ENCODE assay signal across 8 cellular contexts in genomic region chr21:17848228-17848627, GRCh38. TPM values are rescaled to one million over a fixed set of nuclear protein-coding genes. Genes with fewer than 3 reads are reported as not detected.
DNase-seq lines count a peak whose midpoint lies in the region; ATAC-seq and TF ChIP-seq lines count a peak whose summit lies in the region.

No MANE protein-coding gene starts in this region.

- TF ChIP-seq POLR2A in adrenal gland (IDR thresholded peaks at IDR 0.05), result no peak

- POLR2A ChIA-PET in AG04449 (lab: Yijun Ruan, JAX), result interaction anchor here (1.0 kb wide), 1 partner anchor 30 kb away, joined by 6 read pairs; no protein-coding TSS in a partner anchor

- ATAC-seq in GM19328 (IDR thresholded peaks at IDR 0.05; ENCODE audit: unreplicated experiment), result peak; percentile 90
- ATAC-seq in HG03108 (IDR thresholded peaks at IDR 0.05; ENCODE audit: unreplicated experiment), result peak; percentile 86

- H3K27ac ChIP-seq in adrenal gland, result no peak overlapping the region

- no peaks in the 10 kb centered on the region for H3K9me3 ChIP-seq in adrenal gland (replicated peaks in 1 of 3)

- peak; percentile 63 for DNase-seq in AG04449 (ENCODE audit: low read depth, low spot score)
- peak in 4 of 7 donors; percentile 4 to 34 (median 24) for DNase-seq in adrenal gland
- DNase-seq in non-pigmented ciliary epithelial cell (ENCODE audit: low read depth), result peak; percentile 93
- DNase-seq in NCI-H2029 treated with DMSO at 0.1 percent for 48 hours (lab: John Stamatoyannopoulos, UW), result no peak
- no peak for DNase-seq in AML-193 (lab: John Stamatoyannopoulos, UW)
- no peak for DNase-seq in HuH-7.5 (ENCODE audit: low spot score)

- H3K27me3 ChIP-seq in adrenal gland, result no peaks in the 10 kb centered on the region

- TF ChIP-seq CTCF in AG04449 (IDR thresholded peaks at IDR 0.05; ENCODE audit: insufficient read depth, low read length, missing control alignments) (no peak), adrenal gland (IDR thresholded peaks at IDR 0.05) (no peak)

- intact Hi-C loops in adrenal gland (cut with DNase I), result no loop called here

- H3K4me3 ChIP-seq in AG04449 (ENCODE audit: low read depth, low read length), result no peak overlapping the region
- H3K4me3 ChIP-seq in adrenal gland, result no peak overlapping the region

- H3K36me3 ChIP-seq in adrenal gland (replicated peaks in 1 of 2), result no peaks in the 10 kb centered on the region

- H3K4me1 ChIP-seq in adrenal gland (replicated peaks in 1 of 2), result no peaks in the 10 kb centered on the region

- 42 to 62% (median 48%) methylated on average over 3 of the region's 3 CpGs for WGBS in adrenal gland, 4 donors

- CTCF ChIA-PET in AG04449 (lab: Yijun Ruan, JAX), result interaction anchor here (2.7 kb wide), 1 partner anchor 77 kb away, joined by 9 read pairs; no protein-coding TSS in a partner anchor

RNA-seq across cellular contexts. Expression of gene C21orf91, which starts 29.1 kb away (rescaled TPM):
- 10 to 100 TPM in 4 of 8 donors, 1 to 10 TPM in 4; 1.9 to 19.1 (median 10.3) TPM for total RNA-seq in adrenal gland
- polyA plus RNA-seq in adrenal gland, result 10 to 100 TPM in 1 of 3 donors, 1 to 10 TPM in 2; 2.4 to 13.7 (median 2.5) TPM

Comparison
In these comparisons a context has a peak if more than half of its experiments do, and no peak if none do; other contexts are left out.
1. DNase-seq: peak in AG04449 (single experiment), adrenal gland (4 of 7) and non-pigmented ciliary epithelial cell (single experiment); none in NCI-H2029 treated with DMSO at 0.1 percent for 48 hours (single experiment), AML-193 (0 of 2) and HuH-7.5 (single experiment).